Comparison of ENCODE assay signal across 23 cellular contexts in the genomic region with DNA sequence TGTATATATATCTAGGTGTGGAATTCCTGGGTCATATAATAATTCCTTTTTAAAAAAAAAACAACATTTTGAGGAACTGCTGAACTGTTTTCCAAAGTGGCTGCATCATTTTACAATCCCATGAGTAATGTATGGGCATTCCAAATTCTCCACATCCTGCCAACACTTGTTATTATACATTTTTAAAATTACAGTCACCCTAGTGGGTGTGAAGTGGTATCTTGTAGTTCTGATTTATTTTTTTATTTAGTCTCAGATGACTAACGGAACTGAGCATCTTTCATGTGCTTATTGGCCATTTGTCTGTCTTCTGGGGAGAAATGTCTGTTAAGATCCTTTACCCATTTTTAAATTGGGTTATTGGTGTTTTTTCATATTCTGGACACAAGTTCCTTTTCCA. TPM values are rescaled to one million over a fixed set of nuclear protein-coding genes. Genes with fewer than 3 reads are reported as not detected.
DNase-seq lines count a peak whose midpoint lies in the region; FAIRE-seq and TF ChIP-seq lines count a peak whose summit lies in the region.
"Had no signal": no experiment of that assay in that cellular context is flagged by ENCODE, and none has a peak within 500 bp of the region (broad histone marks: within the 10 kb centered on the region; RNA-seq: fewer than 3 reads in every experiment).

No MANE protein-coding gene starts in this region.

- dilution Hi-C loops in keratinocyte (cut with MboI; ENCODE audit: extremely low pct_ligation_motif_present, low sequenced_read_pairs): no loop called here

- H3F3A ChIP-seq in smooth muscle cell (ENCODE audit: low read depth): no peaks in the 10 kb centered on the region

- H3K9me1 ChIP-seq in keratinocyte (ENCODE audit: control insufficient read depth, extremely low read depth, insufficient read depth, low read length): no peaks in the 10 kb centered on the region

- H3K4me3 ChIP-seq in brain microvascular endothelial cell (ENCODE audit: low read depth, low read length) (no peak overlapping the region), keratinocyte (ENCODE audit: control insufficient read depth in 2 of 3, extremely low read depth in 1 of 3, insufficient read depth in 2 of 3, low read depth in 1 of 3, low read length in 3 of 3) (no peak overlapping the region), smooth muscle cell (no peak overlapping the region)
- H3K4me3 ChIP-seq: coronary artery, gastrocnemius medialis, lung had no signal

- H3K4me2 ChIP-seq in keratinocyte (ENCODE audit: control insufficient read depth, extremely low read depth, insufficient read depth, low read depth, low read length) (peak overlapping the region; percentile 48), smooth muscle cell (no peak overlapping the region)
- H3K4me2 ChIP-seq: KMS-11 had no signal

- H2AFZ ChIP-seq in keratinocyte (ENCODE audit: control insufficient read depth, low read length) (no peak overlapping the region), smooth muscle cell (ENCODE audit: low read depth) (no peak overlapping the region)

- H4K20me1 ChIP-seq in keratinocyte (ENCODE audit: control insufficient read depth, extremely low read depth, insufficient read depth, low read length) (no peaks in the 10 kb centered on the region), smooth muscle cell (ENCODE audit: low read depth) (no peaks in the 10 kb centered on the region)

- no peaks in the 10 kb centered on the region for H3K9me3 ChIP-seq in keratinocyte (ENCODE audit: control insufficient read depth, low read depth, low read length)
- no peaks in the 10 kb centered on the region for H3K9me3 ChIP-seq in smooth muscle cell (replicated peaks; ENCODE audit: low read depth)
- H3K9me3 ChIP-seq: gastrocnemius medialis had no signal

- H3K9ac ChIP-seq in keratinocyte (ENCODE audit: control insufficient read depth, extremely low read depth, insufficient read depth, low read length) (no peak overlapping the region), smooth muscle cell (ENCODE audit: low read depth) (no peak overlapping the region)
- H3K9ac ChIP-seq: KMS-11 had no signal

- peak; percentile 41 for FAIRE-seq in keratinocyte (lab: Jason Lieb, UNC)

- H3K27ac ChIP-seq in brain microvascular endothelial cell (peak overlapping the region; percentile 49), keratinocyte (ENCODE audit: control insufficient read depth, insufficient read depth, low read length) (peak overlapping the region; percentile 66), smooth muscle cell (ENCODE audit: low read depth) (no peak overlapping the region)
- H3K27ac ChIP-seq: coronary artery, gastrocnemius medialis, KMS-11 had no signal

- H3K79me2 ChIP-seq in keratinocyte (ENCODE audit: control insufficient read depth, insufficient read depth, low read length): no peaks in the 10 kb centered on the region
- H3K79me2 ChIP-seq in smooth muscle cell (ENCODE audit: low read depth): no peaks in the 10 kb centered on the region

- DNase-seq in ELR (ENCODE audit: low read depth): peak; percentile 93
- DNase-seq in M059J (ENCODE audit: low read depth): peak; percentile 53
- DNase-seq in brain microvascular endothelial cell: peak; percentile 55
- DNase-seq in keratinocyte (ENCODE audit: low read depth, low spot score): peak; percentile 41
- no peak for DNase-seq in DMS 273 treated with DMSO at 0.1 percent for 48 hours (lab: John Stamatoyannopoulos, UW)
- no peak for DNase-seq in middle frontal gyrus (ENCODE audit: extremely low spot score, low spot score)
- DNase-seq in RPMI8226: no peak
- no peak for DNase-seq in smooth muscle cell (lab: John Stamatoyannopoulos, UW; ENCODE audit: unreplicated experiment)
- DNase-seq: activated CD4-positive, CD25-positive, alpha-beta regulatory T cell treated with anti-CD3 and anti-CD28 coated beads, Interleukin-2, amount 50 U/mL, for 72 hours; activated CD8-positive, alpha-beta T cell treated with anti-CD3 and anti-CD28 coated beads, Interleukin-2, amount 10 ng/mL, durations not matched to agents 7 days and 5 days; activated naive CD4-positive, alpha-beta T cell treated with Interleukin-2 at 50 U/mL for 16 hours; activated T-cell treated with anti-CD3 and anti-CD28 coated beads, Interleukin-2, amount 50 U/mL, for 1 hour; DMS79; gastrocnemius medialis; hypothalamus; islet precursor cell; NCI-H1105 treated with DMSO at 0.1 percent for 48 hours; NCI-H510A treated with DMSO at 0.1 percent for 48 hours; retina; stimulated activated CD8-positive, alpha-beta memory T cell treated with anti-CD3 and anti-CD28 coated beads, Interleukin-4, amount 100 ng/mL, for 48 hours had no signal

- TF ChIP-seq CTCF in brain microvascular endothelial cell (IDR thresholded peaks at IDR 0.05; ENCODE audit: low read depth, low read length, missing control alignments) (no peak), keratinocyte (optimal IDR thresholded peaks at IDR 0.05 in 1 of 3, IDR thresholded peaks at IDR 0.05 in 1 of 3, conservative IDR thresholded peaks at IDR 0.05 in 1 of 3; ENCODE audit: extremely low read depth in 1 of 3, insufficient read depth in 2 of 3, low read length in 3 of 3) (no peak), smooth muscle cell (IDR thresholded peaks at IDR 0.05; ENCODE audit: borderline replicate concordance, insufficient read depth, poor library complexity, severe bottlenecking) (no peak)

- H3K4me1 ChIP-seq in keratinocyte (ENCODE audit: control insufficient read depth, extremely low read depth, insufficient read depth, low read length) (peaks cover 6% of the 10 kb centered on the region), smooth muscle cell (ENCODE audit: low read depth) (no peaks in the 10 kb centered on the region)
- H3K4me1 ChIP-seq: gastrocnemius medialis had no signal

- WGBS in smooth muscle cell (ENCODE audit: low lambda C conversion rate): 56% methylated on average over 1 of the region's 1 CpG

- H3K36me3 ChIP-seq in brain microvascular endothelial cell (replicated peaks) (no peaks in the 10 kb centered on the region), keratinocyte (ENCODE audit: control insufficient read depth in 2 of 2, extremely low read depth in 1 of 2, insufficient read depth in 2 of 2, low read length in 2 of 2) (no peaks in the 10 kb centered on the region), smooth muscle cell (ENCODE audit: low read depth) (no peaks in the 10 kb centered on the region)
- H3K36me3 ChIP-seq: gastrocnemius medialis had no signal

- in situ Hi-C loops in brain microvascular endothelial cell (cut with HindIII; ENCODE audit: low pct_ligation_motif_present, low sequenced_read_pairs): no loop called here

- H3K27me3 ChIP-seq in brain microvascular endothelial cell (replicated peaks) (no peaks in the 10 kb centered on the region), keratinocyte (ENCODE audit: control insufficient read depth, extremely low read depth, insufficient read depth, low read length) (no peaks in the 10 kb centered on the region), smooth muscle cell (ENCODE audit: low read depth) (no peaks in the 10 kb centered on the region)
- H3K27me3 ChIP-seq: gastrocnemius medialis had no signal

RNA-seq across cellular contexts. Expression of a gene that starts 12.0 kb away (rescaled TPM):
- total RNA-seq in M059J (2014; rRNA removed; shearing (Covaris generic)): 36.5 and 56.9 TPM in 2 replicates
- 28.3 to 43.1 TPM (median 30.0 TPM) in 3 replicates for polyA plus RNA-seq in keratinocyte
- 48.4 TPM for polyA plus RNA-seq in keratinocyte (2011; ENCODE audit: low read depth)
- 28.3 and 49.9 TPM in 2 replicates for polyA plus RNA-seq in keratinocyte (2011; cell fraction: cytosol; rRNA removed)
- 29.9 and 37.8 TPM in 2 replicates for polyA plus RNA-seq in keratinocyte (2011; cell fraction: nucleus; rRNA removed)
- 27.0 and 27.9 TPM in 2 replicates for polyA plus RNA-seq in keratinocyte (2012; ENCODE audit: low replicate concordance)
- polyA minus RNA-seq in keratinocyte: 11.1 to 34.9 TPM (median 16.9 TPM) in 3 replicates
- polyA minus RNA-seq in keratinocyte (2011; cell fraction: cytosol; rRNA and poly(A)+ RNA removed): 43.0 TPM
- 24.9 and 43.0 TPM in 2 replicates for polyA minus RNA-seq in keratinocyte (2011; cell fraction: nucleus; rRNA and poly(A)+ RNA removed)
- total RNA-seq in smooth muscle cell: 56.4 and 70.0 TPM in 2 replicates
- 29.1 and 40.1 TPM in 2 replicates for polyA plus RNA-seq in smooth muscle cell

Comparison
In these comparisons a context has a peak if more than half of its experiments do, and no peak if none do; other contexts are left out.
1. DNase-seq: peak in ELR (single experiment), M059J (single experiment), brain microvascular endothelial cell (single experiment) and keratinocyte (single experiment); none in DMS 273 treated with DMSO at 0.1 percent for 48 hours (single experiment), middle frontal gyrus (single experiment), RPMI8226 (single experiment) and smooth muscle cell (single experiment).